17 cellular contexts compared by ENCODE assay signal in genomic region chr6:14601490-14601889, GRCh38.
DNase-seq lines count a peak whose midpoint lies in the region; ATAC-seq, FAIRE-seq and TF ChIP-seq lines count a peak whose summit lies in the region.
"Had no signal": no experiment of that assay in that cellular context is flagged by ENCODE, and none has a peak within 500 bp of the region (broad histone marks: within the 10 kb centered on the region; RNA-seq: fewer than 3 reads in every experiment).

No MANE protein-coding gene starts in this region.

- FAIRE-seq in bronchial epithelial cell (lab: Jason Lieb, UNC): no peak

- ATAC-seq in esophagus mucosa (no peak), HG03439 (IDR thresholded peaks at IDR 0.05; ENCODE audit: unreplicated experiment) (no peak)
- ATAC-seq: psoas muscle had no signal

- H3K36me3 ChIP-seq in bronchial epithelial cell (ENCODE audit: control insufficient read depth, insufficient read depth, low read length): no peaks in the 10 kb centered on the region

- no peaks in the 10 kb centered on the region for H3K27me3 ChIP-seq in bronchial epithelial cell (ENCODE audit: control insufficient read depth, insufficient read depth, low read length)

- H3K4me3 ChIP-seq in bronchial epithelial cell (ENCODE audit: low read depth, low read length): no peak overlapping the region
- H3K4me3 ChIP-seq: psoas muscle had no signal

- TF ChIP-seq CTCF in bronchial epithelial cell (IDR thresholded peaks at IDR 0.05; ENCODE audit: insufficient read depth, low read length, severe bottlenecking): no peak

- peak; percentile 51 for DNase-seq in DMS153 treated with DMSO at 0.1 percent for 48 hours (lab: John Stamatoyannopoulos, UW; ENCODE audit: unreplicated experiment)
- DNase-seq in NCI-H1417 (lab: John Stamatoyannopoulos, UW): peak; percentile 41 to 94 (median 79)
- peak; percentile 86 for DNase-seq in NCI-H510A treated with DMSO at 0.1 percent for 48 hours (lab: John Stamatoyannopoulos, UW)
- peak; percentile 18 for DNase-seq in bronchial epithelial cell (ENCODE audit: low read depth)
- no peak for DNase-seq in activated CD4-positive, alpha-beta T cell treated with anti-CD3 and anti-CD28 coated beads for 48 hours
- no peak for DNase-seq in AG08395 (ENCODE audit: low spot score)
- DNase-seq: activated CD4-positive, alpha-beta T cell treated with anti-CD3 and anti-CD28 coated beads, Interleukin-2, amount 50 U/mL, for 4 hours; activated naive CD8-positive, alpha-beta T cell treated with anti-CD3 and anti-CD28 coated beads for 36 hours; activated T-cell treated with anti-CD3 and anti-CD28 coated beads, Interleukin-2, amount 50 U/mL, for 24 hours; CD4-positive, alpha-beta memory T cell; hippocampal formation; MV-4-11; nephron progenitor cell; NK-92 treated with Interleukin-12 subunit alpha and Interleukin-12 subunit beta, amount 100 ng/mL, for 24 hours; psoas muscle had no signal

Comparison
In these comparisons a context has a peak if more than half of its experiments do, and no peak if none do; other contexts are left out.
1. DNase-seq: peak in DMS153 treated with DMSO at 0.1 percent for 48 hours (single experiment), NCI-H1417 (3 of 3), NCI-H510A treated with DMSO at 0.1 percent for 48 hours (single experiment) and bronchial epithelial cell (single experiment); none in activated CD4-positive, alpha-beta T cell treated with anti-CD3 and anti-CD28 coated beads for 48 hours (single experiment) and AG08395 (single experiment).